In the genomic region with DNA sequence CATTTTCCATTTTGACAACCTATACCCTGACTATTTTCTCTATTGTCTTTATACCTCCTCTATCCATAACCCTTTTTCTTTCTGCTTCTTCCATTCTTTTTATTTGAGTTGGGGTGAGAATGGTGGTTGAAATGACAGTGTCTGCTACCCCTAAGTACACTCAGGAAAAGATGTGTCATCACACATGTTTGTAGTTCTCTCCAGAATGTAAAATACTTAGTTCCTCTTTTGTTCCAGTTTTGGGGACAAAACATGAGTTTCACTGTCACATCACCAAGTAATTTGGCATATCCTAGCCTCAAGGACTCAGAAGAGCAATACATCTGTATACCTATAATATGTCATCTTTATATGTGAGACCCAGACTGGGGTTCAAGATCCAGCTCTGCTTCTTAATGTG, we compare ENCODE assay signal across 17 cellular contexts.
DNase-seq lines count a peak whose midpoint lies in the region; ATAC-seq lines count a peak whose summit lies in the region.
"Had no signal": no experiment of that assay in that cellular context is flagged by ENCODE, and none has a peak within 500 bp of the region (broad histone marks: within the 10 kb centered on the region; RNA-seq: fewer than 3 reads in every experiment).

No MANE protein-coding gene starts in this region.

- H3K4me3 Mint-ChIP-seq in stimulated activated memory B cell treated with anti-CD40 and anti-IgM and Interleukin-4, amounts not matched to agents 10 μg/mL and 1 μg/mL and 100 μg/mL, for 72 hours, result no peak overlapping the region
- no peak overlapping the region for H3K4me3 Mint-ChIP-seq in natural killer cell treated with Interleukin-12 subunit alpha and Interleukin-12 subunit beta and Interleukin-15 and Interleukin-18, amount 100 ng/mL, for 72 hours
- H3K4me3 Mint-ChIP-seq: activated CD4-positive, alpha-beta T cell treated with anti-CD3 and anti-CD28 coated beads for 36 hours; effector memory CD8-positive, alpha-beta T cell; T-helper 2 cell treated with Interferon-gamma antibody and Interleukin-4, amounts not matched to agents 5 μg/mL and 100 μg/mL, for 36 hours had no signal

- ATAC-seq in GM18868 (IDR thresholded peaks at IDR 0.05; ENCODE audit: unreplicated experiment) (peak; percentile 73), HG03159 (IDR thresholded peaks at IDR 0.05; ENCODE audit: unreplicated experiment) (peak; percentile 59), HG02852 (IDR thresholded peaks at IDR 0.05; ENCODE audit: unreplicated experiment) (no peak)
- ATAC-seq in stimulated activated memory B cell treated with anti-CD40 and anti-IgM and Interleukin-4, amounts not matched to agents 10 μg/mL and 1 μg/mL and 100 μg/mL, for 72 hours, result peak; percentile 31
- no peak for ATAC-seq in natural killer cell treated with Interleukin-12 subunit alpha and Interleukin-12 subunit beta and Interleukin-15 and Interleukin-18, amount 100 ng/mL, for 72 hours
- ATAC-seq: activated CD4-positive, alpha-beta T cell treated with anti-CD3 and anti-CD28 coated beads for 36 hours; effector memory CD8-positive, alpha-beta T cell; heart right ventricle had no signal

- peaks cover 5% of the 10 kb centered on the region for H3K4me1 Mint-ChIP-seq in stimulated activated memory B cell treated with anti-CD40 and anti-IgM and Interleukin-4, amounts not matched to agents 10 μg/mL and 1 μg/mL and 100 μg/mL, for 72 hours
- no peaks in the 10 kb centered on the region for H3K4me1 Mint-ChIP-seq in natural killer cell treated with Interleukin-12 subunit alpha and Interleukin-12 subunit beta and Interleukin-15 and Interleukin-18, amount 100 ng/mL, for 72 hours (ENCODE audit: low read depth in 2 of 2)
- H3K4me1 Mint-ChIP-seq: activated CD4-positive, alpha-beta T cell treated with anti-CD3 and anti-CD28 coated beads for 36 hours had no signal

- DNase-seq in NOMO-1 (lab: John Stamatoyannopoulos, UW; ENCODE audit: unreplicated experiment in 2 of 2), result peak; percentile 58 to 84
- no peak for DNase-seq in DMS 273 treated with DMSO at 0.1 percent for 48 hours (lab: John Stamatoyannopoulos, UW)
- DNase-seq in natural killer cell treated with Interleukin-12 subunit alpha and Interleukin-12 subunit beta and Interleukin-15 and Interleukin-18, amount 100 ng/mL, for 72 hours (ENCODE audit: low spot score), result no peak
- DNase-seq: activated CD4-positive, alpha-beta T cell treated with anti-CD3 and anti-CD28 coated beads for 36 hours; activated gamma-delta T cell treated with Interleukin-2 at 50 U/mL for 16 hours; Calu3; effector memory CD8-positive, alpha-beta T cell; heart right ventricle; NCI-H187 treated with DMSO at 0.1 percent for 48 hours; NK-92 treated with Interleukin-12 subunit alpha and Interleukin-12 subunit beta, amount 100 ng/mL, for 24 hours; SHP77; stimulated activated CD4-positive, alpha-beta T cell treated with anti-CD3 and anti-CD28 coated beads, Interleukin-2, amount 100 ng/mL, for 48 hours had no signal

- H3K27me3 Mint-ChIP-seq in stimulated activated memory B cell treated with anti-CD40 and anti-IgM and Interleukin-4, amounts not matched to agents 10 μg/mL and 1 μg/mL and 100 μg/mL, for 72 hours, result peaks cover 13% of the 10 kb centered on the region
- H3K27me3 Mint-ChIP-seq in natural killer cell treated with Interleukin-12 subunit alpha and Interleukin-12 subunit beta and Interleukin-15 and Interleukin-18, amount 100 ng/mL, for 72 hours, result peaks cover 8 to 10% of the 10 kb centered on the region in 2 donors

- H3K9me3 Mint-ChIP-seq in stimulated activated memory B cell treated with anti-CD40 and anti-IgM and Interleukin-4, amounts not matched to agents 10 μg/mL and 1 μg/mL and 100 μg/mL, for 72 hours, result no peaks in the 10 kb centered on the region
- no peaks in the 10 kb centered on the region for H3K9me3 Mint-ChIP-seq in natural killer cell treated with Interleukin-12 subunit alpha and Interleukin-12 subunit beta and Interleukin-15 and Interleukin-18, amount 100 ng/mL, for 72 hours
- H3K9me3 Mint-ChIP-seq: effector memory CD8-positive, alpha-beta T cell; T-helper 2 cell treated with Interferon-gamma antibody and Interleukin-4, amounts not matched to agents 5 μg/mL and 100 μg/mL, for 36 hours had no signal

- no peak overlapping the region for H3K27ac Mint-ChIP-seq in stimulated activated memory B cell treated with anti-CD40 and anti-IgM and Interleukin-4, amounts not matched to agents 10 μg/mL and 1 μg/mL and 100 μg/mL, for 72 hours
- no peak overlapping the region for H3K27ac Mint-ChIP-seq in natural killer cell treated with Interleukin-12 subunit alpha and Interleukin-12 subunit beta and Interleukin-15 and Interleukin-18, amount 100 ng/mL, for 72 hours
- H3K27ac Mint-ChIP-seq: activated CD4-positive, alpha-beta T cell treated with anti-CD3 and anti-CD28 coated beads for 36 hours; effector memory CD8-positive, alpha-beta T cell; T-helper 2 cell treated with Interferon-gamma antibody and Interleukin-4, amounts not matched to agents 5 μg/mL and 100 μg/mL, for 36 hours had no signal

- H3K36me3 Mint-ChIP-seq in stimulated activated memory B cell treated with anti-CD40 and anti-IgM and Interleukin-4, amounts not matched to agents 10 μg/mL and 1 μg/mL and 100 μg/mL, for 72 hours, result no peaks in the 10 kb centered on the region
- H3K36me3 Mint-ChIP-seq in natural killer cell treated with Interleukin-12 subunit alpha and Interleukin-12 subunit beta and Interleukin-15 and Interleukin-18, amount 100 ng/mL, for 72 hours, result no peaks in the 10 kb centered on the region

Comparison
In these comparisons a context has a peak if more than half of its experiments do, and no peak if none do; other contexts are left out.
1. ATAC-seq: peak in GM18868 (single experiment), HG03159 (single experiment) and stimulated activated memory B cell treated with anti-CD40 and anti-IgM and Interleukin-4, amounts not matched to agents 10 μg/mL and 1 μg/mL and 100 μg/mL, for 72 hours (single experiment); none in HG02852 (single experiment) and natural killer cell treated with Interleukin-12 subunit alpha and Interleukin-12 subunit beta and Interleukin-15 and Interleukin-18, amount 100 ng/mL, for 72 hours (0 of 2).
2. DNase-seq: peak in NOMO-1 (2 of 2); none in DMS 273 treated with DMSO at 0.1 percent for 48 hours (single experiment) and natural killer cell treated with Interleukin-12 subunit alpha and Interleukin-12 subunit beta and Interleukin-15 and Interleukin-18, amount 100 ng/mL, for 72 hours (single experiment).